ENCODE assay signal across 16 cellular contexts in genomic region chr17:33838281-33838680, GRCh38.
DNase-seq lines count a peak whose midpoint lies in the region; ATAC-seq, FAIRE-seq and TF ChIP-seq lines count a peak whose summit lies in the region.
"Had no signal": no experiment of that assay in that cellular context is flagged by ENCODE, and none has a peak within 500 bp of the region (broad histone marks: within the 10 kb centered on the region; RNA-seq: fewer than 3 reads in every experiment).

No MANE protein-coding gene starts in this region.

- no peaks in the 10 kb centered on the region for H3K9me1 ChIP-seq in K562 (ENCODE audit: control insufficient read depth, insufficient read depth, low read length)

- peaks cover 2 to 9% of the 10 kb centered on the region in 2 experiments; a peak in 4 of 5 replicates for H3K27me3 ChIP-seq in K562 (ENCODE audit: control insufficient read depth in 2 of 2, insufficient read depth in 2 of 2, low read length in 2 of 2)
- no peaks in the 10 kb centered on the region for H3K27me3 ChIP-seq in kidney epithelial cell (ENCODE audit: control insufficient read depth, insufficient read depth, low read length)
- H3K27me3 ChIP-seq: BLaER1 treated with 17β-estradiol and CSF1 and Interleukin-3, amounts not matched to agents 10 nM and 100 nM had no signal

- POLR2A ChIA-PET in K562 (lab: Yijun Ruan, JAX) = interaction anchor here (1.4 kb wide), 1 partner anchor 9 kb away, joined by 4 read pairs; no protein-coding TSS in a partner anchor

- FAIRE-seq in K562 (lab: Jason Lieb, UNC) = no peak
- FAIRE-seq: GM12878, GM18507, H54 had no signal

- H3K9me3 ChIP-seq in K562 (replicated peaks; ENCODE audit: control insufficient read depth, insufficient read depth, low read depth, low read length) = no peaks in the 10 kb centered on the region
- H3K9me3 ChIP-seq: BLaER1 treated with 17β-estradiol and CSF1 and Interleukin-3, amounts not matched to agents 10 nM and 100 nM had no signal

- DNase-seq in EL (peak; percentile 5), K562 (ENCODE audit: extremely low read depth in 1 of 4, low spot score in 3 of 4) (no peak), kidney epithelial cell (ENCODE audit: low read depth) (peak; percentile 7), occipital lobe (lab: John Stamatoyannopoulos, UW) (no peak), NOMO-1 (lab: John Stamatoyannopoulos, UW; ENCODE audit: unreplicated experiment in 2 of 2) (no peak)
- DNase-seq in stimulated activated CD4-positive, alpha-beta T cell treated with anti-CD3 and anti-CD28 coated beads, Interleukin-4, amount 100 ng/mL, for 4 hours = no peak
- DNase-seq: Calu3; CD4-positive, CD25-positive, alpha-beta regulatory T cell; DMS 273 treated with DMSO at 0.1 percent for 48 hours; GM23248 had no signal

- no peak overlapping the region for H3K9ac ChIP-seq in K562 (ENCODE audit: insufficient read depth in 1 of 2, low read depth in 2 of 2, low read length in 2 of 2)
- H3K9ac ChIP-seq: BLaER1 treated with 17β-estradiol and CSF1 and Interleukin-3, amounts not matched to agents 10 nM and 100 nM; GM23248 had no signal

- H3K79me2 ChIP-seq in K562 (ENCODE audit: control insufficient read depth, insufficient read depth, low read length) = no peaks in the 10 kb centered on the region

- TF ChIP-seq EP300 in K562 (IDR thresholded peaks at IDR 0.05; ENCODE audit: low read length) = no peak

- in situ Hi-C loops in K562 (cut with MboI) = no loop called here

- no peak overlapping the region for H3K4me2 ChIP-seq in K562 (ENCODE audit: insufficient read depth, low read length)
- H3K4me2 ChIP-seq: BLaER1 treated with 17β-estradiol and CSF1 and Interleukin-3, amounts not matched to agents 10 nM and 100 nM had no signal

- intact Hi-C loops in K562 (cut with micrococcal nuclease) = no loop called here

- BruUV-seq in K562 (replicated peaks; lab: Mats Ljungman, UMichigan) = no TSS peak

- H3K4me3 ChIP-seq in K562 = no peak overlapping the region
- H3K4me3 ChIP-seq in kidney epithelial cell (ENCODE audit: low read depth, low read length) = no peak overlapping the region
- H3K4me3 ChIP-seq: BLaER1 treated with 17β-estradiol and CSF1 and Interleukin-3, amounts not matched to agents 10 nM and 100 nM; GM12878; GM23248 had no signal

- no peak overlapping the region for H2AFZ ChIP-seq in K562 (ENCODE audit: low read depth, low read length)
- H2AFZ ChIP-seq: GM23248 had no signal

- CTCF ChIA-PET in K562 (lab: Yijun Ruan, JAX; ENCODE audit: low intra/inter-chr PET ratio) = no interaction called here

- no peak overlapping the region for H3K27ac ChIP-seq in K562 (ENCODE audit: extremely low read depth, low read depth, low read length)
- H3K27ac ChIP-seq: BLaER1 treated with 17β-estradiol and CSF1 and Interleukin-3, amounts not matched to agents 10 nM and 100 nM; GM23248 had no signal

- TF ChIP-seq RAD21 in K562 (CRISPR knock-in tag; conservative IDR thresholded peaks at IDR 0.05 in 1 of 2, IDR thresholded peaks at IDR 0.05 in 1 of 2) = no peak

- TF ChIP-seq CTCF in K562 (IDR thresholded peaks at IDR 0.05 in 2 of 3, conservative IDR thresholded peaks at IDR 0.05 in 1 of 3; ENCODE audit: insufficient read depth in 2 of 3, low read depth in 1 of 3, low read length in 3 of 3) = no peak
- TF ChIP-seq CTCF in kidney epithelial cell (IDR thresholded peaks at IDR 0.05; ENCODE audit: insufficient read depth, low read length, poor library complexity, severe bottlenecking) = no peak

- ATAC-seq in K562 (no peak), GM21576 (IDR thresholded peaks at IDR 0.05; ENCODE audit: unreplicated experiment) (no peak)
- ATAC-seq: GM12878, HCT116 had no signal

- no peak for TF ChIP-seq POLR2A in K562 (conservative IDR thresholded peaks at IDR 0.05)

- H4K20me1 ChIP-seq in K562 (replicated peaks; ENCODE audit: control insufficient read depth, insufficient read depth, low read length) = no peaks in the 10 kb centered on the region
- H4K20me1 ChIP-seq: BLaER1 treated with 17β-estradiol and CSF1 and Interleukin-3, amounts not matched to agents 10 nM and 100 nM had no signal

- H3K36me3 ChIP-seq in K562 (ENCODE audit: control insufficient read depth, insufficient read depth, low read length) (no peaks in the 10 kb centered on the region), kidney epithelial cell (ENCODE audit: control insufficient read depth, insufficient read depth, low read length) (no peaks in the 10 kb centered on the region)
- H3K36me3 ChIP-seq: BLaER1 treated with 17β-estradiol and CSF1 and Interleukin-3, amounts not matched to agents 10 nM and 100 nM had no signal

- H3K4me1 ChIP-seq in K562 (replicated peaks in 1 of 2; ENCODE audit: control insufficient read depth in 2 of 2, insufficient read depth in 2 of 2, low read length in 2 of 2) = no peaks in the 10 kb centered on the region; a peak in 1 of 5 replicates
- H3K4me1 ChIP-seq: BLaER1 treated with 17β-estradiol and CSF1 and Interleukin-3, amounts not matched to agents 10 nM and 100 nM had no signal

- WGBS in K562 (ENCODE audit: insufficient coverage, low coverage, missing lambda C conversion rate) = 3% methylated on average over 2 of the region's 2 CpGs

TF ChIP-seq in K562, 482 proteins besides CTCF, POLR2A, EP300 and RAD21:
- TF ChIP-seq, protein P1, sequence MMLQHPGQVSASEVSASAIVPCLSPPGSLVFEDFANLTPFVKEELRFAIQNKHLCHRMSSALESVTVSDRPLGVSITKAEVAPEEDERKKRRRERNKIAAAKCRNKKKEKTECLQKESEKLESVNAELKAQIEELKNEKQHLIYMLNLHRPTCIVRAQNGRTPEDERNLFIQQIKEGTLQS (IDR thresholded peaks at IDR 0.05) = peak; percentile 77
- TF ChIP-seq, protein P1 (CRISPR knock-in tag; conservative IDR thresholded peaks at IDR 0.05) = no peak
- TF ChIP-seq, protein P2, sequence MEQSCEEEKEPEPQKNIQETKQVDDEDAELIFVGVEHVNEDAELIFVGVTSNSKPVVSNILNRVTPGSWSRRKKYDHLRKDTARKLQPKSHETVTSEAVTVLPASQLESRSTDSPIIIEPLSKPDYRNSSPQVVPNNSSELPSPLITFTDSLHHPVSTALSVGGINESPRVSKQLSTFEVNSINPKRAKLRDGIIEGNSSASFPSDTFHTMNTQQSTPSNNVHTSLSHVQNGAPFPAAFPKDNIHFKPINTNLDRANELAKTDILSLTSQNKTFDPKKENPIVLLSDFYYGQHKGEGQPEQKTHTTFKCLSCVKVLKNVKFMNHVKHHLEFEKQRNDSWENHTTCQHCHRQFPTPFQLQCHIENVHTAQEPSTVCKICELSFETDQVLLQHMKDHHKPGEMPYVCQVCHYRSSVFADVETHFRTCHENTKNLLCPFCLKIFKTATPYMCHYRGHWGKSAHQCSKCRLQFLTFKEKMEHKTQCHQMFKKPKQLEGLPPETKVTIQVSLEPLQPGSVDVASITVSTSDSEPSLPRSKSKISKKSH (CRISPR knock-in tag; IDR thresholded peaks at IDR 0.05) = no peak
- TF ChIP-seq CEBPB (tag; IDR thresholded peaks at IDR 0.05) (peak; percentile 41), CEBPG (CRISPR knock-in tag; IDR thresholded peaks at IDR 0.05) (no peak), CEBPG (tag; conservative IDR thresholded peaks at IDR 0.05 in 1 of 2, IDR thresholded peaks at IDR 0.05 in 1 of 2) (peak; percentile 51 to 52; a peak in 2 of 4 replicates)

Comparison
In these comparisons a context has a peak if more than half of its experiments do, and no peak if none do; other contexts are left out.
1. DNase-seq: peak in EL (single experiment) and kidney epithelial cell (single experiment); none in K562 (0 of 4), occipital lobe (single experiment), NOMO-1 (0 of 2) and stimulated activated CD4-positive, alpha-beta T cell treated with anti-CD3 and anti-CD28 coated beads, Interleukin-4, amount 100 ng/mL, for 4 hours (0 of 2).